7 cellular contexts compared by ENCODE assay signal in genomic region chrX:73914792-73915191, GRCh38.
A peak's percentile ranks its signal among the peaks of the same experiment; 100 is the strongest.
DNase-seq lines count a peak whose midpoint lies in the region; ATAC-seq, FAIRE-seq and TF ChIP-seq lines count a peak whose summit lies in the region.
"Not testable (repeated sequence)": the region's sequence is repeated elsewhere in the genome, so short reads cannot be mapped to it uniquely, and the experiment has no call there.

No MANE protein-coding gene starts in this region.

- not testable (repeated sequence) for TF ChIP-seq POLR2A in H1 (IDR thresholded peaks at IDR 0.05; ENCODE audit: control extremely low read depth in 1 of 2, low read depth in 2 of 2, low read length in 2 of 2)

- H2BK120ac ChIP-seq in H1 (replicated peaks; ENCODE audit: low read depth, low read length) = not testable (repeated sequence)

- not testable (repeated sequence) for H2BK5ac ChIP-seq in H1 (ENCODE audit: low read depth, low read length)

- not testable (repeated sequence) for TF ChIP-seq EP300 in H1 (IDR thresholded peaks at IDR 0.05; ENCODE audit: borderline replicate concordance in 1 of 2, low read depth in 2 of 2, low read length in 2 of 2)

- CTCF ChIA-PET in Caco-2 (lab: Charles Lee) = not testable (repeated sequence)
- CTCF ChIA-PET in H1 (lab: Charles Lee; ENCODE audit: partially characterized antibody) = interaction anchor here (0.7 kb wide), 1 partner anchor 1018 kb away, joined by 3 read pairs; no protein-coding TSS in a partner anchor

- H3K27me3 Mint-ChIP-seq in Caco-2 (ENCODE audit: insufficient read depth, unreplicated experiment); mesothelial cell of epicardium (ENCODE audit: low read depth); neural progenitor cell (ENCODE audit: insufficient read depth, low read depth): not testable (repeated sequence)

- H3K36me3 ChIP-seq in Caco-2 (ENCODE audit: control insufficient read depth, insufficient read depth, low read length); RWPE2 (ENCODE audit: low read depth); H1 (ENCODE audit: control insufficient read depth in 2 of 4, insufficient read depth in 4 of 4, low read length in 3 of 4); neural progenitor cell; smooth muscle cell (ENCODE audit: low read depth): not testable (repeated sequence)

- H3K56ac ChIP-seq in H1 (replicated peaks; ENCODE audit: insufficient read length, low read depth, low read length) = not testable (repeated sequence)

- not testable (repeated sequence) for H3K9ac ChIP-seq in H1 (replicated peaks in 1 of 4; ENCODE audit: extremely low read depth in 1 of 4, low read depth in 3 of 4, low read length in 3 of 4); neural progenitor cell; smooth muscle cell (ENCODE audit: low read depth)

- not testable (repeated sequence) for H4K20me1 ChIP-seq in H1 (replicated peaks in 1 of 2; ENCODE audit: control insufficient read depth in 1 of 2, insufficient read depth in 2 of 2, low read length in 2 of 2); neural progenitor cell (ENCODE audit: low read depth); smooth muscle cell (ENCODE audit: low read depth)

- not testable (repeated sequence) for H2BK15ac ChIP-seq in H1 (ENCODE audit: low read length)

- H3K79me1 ChIP-seq in H1 (ENCODE audit: low read depth, low read length) = not testable (repeated sequence)

- not testable (repeated sequence) for H2AK5ac ChIP-seq in H1 (ENCODE audit: low read depth, low read length)

- not testable (repeated sequence) for DNase-seq in Caco-2; HTR-8/SVneo (ENCODE audit: insufficient read length, low spot score); RWPE2 (ENCODE audit: low spot score); H1 (ENCODE audit: low read depth in 1 of 2, low spot score in 2 of 2); mesothelial cell of epicardium (ENCODE audit: low spot score in 2 of 2, unreplicated experiment in 2 of 2); neural progenitor cell (ENCODE audit: low spot score); smooth muscle cell (lab: John Stamatoyannopoulos, UW; ENCODE audit: unreplicated experiment)

- H3K27ac Mint-ChIP-seq in Caco-2 (ENCODE audit: unreplicated experiment) = peak overlapping the region; percentile 65
- H3K27ac Mint-ChIP-seq in mesothelial cell of epicardium = peak overlapping the region; percentile 95
- H3K27ac Mint-ChIP-seq in neural progenitor cell = peak overlapping the region; percentile 38

- 0 out of 2 replicates have a peak overlapping the region, but pooled peaks have one; percentile 18 for H2BK20ac ChIP-seq in H1 (ENCODE audit: low read length)

- H3K18ac ChIP-seq in H1 (ENCODE audit: extremely low read depth, low read length) = not testable (repeated sequence)

- peak overlapping the region; percentile 54 for H4K91ac ChIP-seq in H1 (replicated peaks; ENCODE audit: insufficient read length, low read length)

- not testable (repeated sequence) for H3K79me2 ChIP-seq in H1 (ENCODE audit: control insufficient read depth in 1 of 2, insufficient read depth in 2 of 2, low read length in 2 of 2); neural progenitor cell (ENCODE audit: low read depth); smooth muscle cell (ENCODE audit: low read depth)

- H3K23ac ChIP-seq in H1 (ENCODE audit: insufficient read length) = not testable (repeated sequence)

- H2BK12ac ChIP-seq in H1 (ENCODE audit: low read depth, low read length) = not testable (repeated sequence)

- not testable (repeated sequence) for H3K23me2 ChIP-seq in H1 (ENCODE audit: low read depth, low read length)

- H4K8ac ChIP-seq in H1 (ENCODE audit: extremely low read depth, insufficient read depth, low read length) = not testable (repeated sequence)

- H3F3A ChIP-seq in neural progenitor cell (ENCODE audit: low read depth) (peaks cover 23% of the 10 kb centered on the region), smooth muscle cell (ENCODE audit: low read depth) (peaks cover 20% of the 10 kb centered on the region)

- not testable (repeated sequence) for TF ChIP-seq RAD21 in H1 (IDR thresholded peaks at IDR 0.05 in 1 of 2, conservative IDR thresholded peaks at IDR 0.05 in 1 of 2; ENCODE audit: low read depth in 2 of 2, low read length in 2 of 2)

- H3K4me3 ChIP-seq in Caco-2 (ENCODE audit: low read depth, low read length); RWPE2 (ENCODE audit: severe bottlenecking); H1 (ENCODE audit: extremely low read depth in 1 of 4, insufficient read depth in 2 of 4, low read depth in 3 of 4, low read length in 4 of 4); neural progenitor cell; smooth muscle cell: not testable (repeated sequence)

- H3K4me1 Mint-ChIP-seq in Caco-2 (ENCODE audit: low read depth, unreplicated experiment) (peaks cover 17% of the 10 kb centered on the region), mesothelial cell of epicardium (peaks cover 53% of the 10 kb centered on the region), neural progenitor cell (peaks cover 38% of the 10 kb centered on the region)

- H3K27me3 ChIP-seq in Caco-2 (replicated peaks; ENCODE audit: control insufficient read depth, insufficient read depth, low read length); RWPE2 (ENCODE audit: insufficient read depth, poor library complexity, severe bottlenecking); H1 (replicated peaks in 1 of 4; ENCODE audit: control insufficient read depth in 3 of 4, extremely low read depth in 1 of 4, insufficient read depth in 3 of 4, low read length in 3 of 4); neural progenitor cell; smooth muscle cell (ENCODE audit: low read depth): not testable (repeated sequence)

- BruUV-seq in Caco-2 (replicated peaks; lab: Mats Ljungman, UMichigan) = not testable (repeated sequence)

- H2AFZ ChIP-seq in H1 (ENCODE audit: low read length); neural progenitor cell (replicated peaks); smooth muscle cell (ENCODE audit: low read depth): not testable (repeated sequence)

- H4K5ac ChIP-seq in H1 (ENCODE audit: insufficient read length, low read depth, low read length) = not testable (repeated sequence)

- H3K14ac ChIP-seq in H1 (ENCODE audit: insufficient read length) = not testable (repeated sequence)

- H3K4ac ChIP-seq in H1 (replicated peaks; ENCODE audit: insufficient read length, low read depth, low read length) = not testable (repeated sequence)

- not testable (repeated sequence) for TF ChIP-seq CTCF in Caco-2 (IDR thresholded peaks at IDR 0.05; ENCODE audit: insufficient read depth in 1 of 2, low read depth in 1 of 2, low read length in 1 of 2, severe bottlenecking in 1 of 2, unreplicated experiment in 1 of 2); RWPE2 (IDR thresholded peaks at IDR 0.05; ENCODE audit: poor library complexity, severe bottlenecking); H1 (IDR thresholded peaks at IDR 0.05; ENCODE audit: control extremely low read depth in 1 of 3, insufficient read depth in 1 of 3, low read depth in 1 of 3, low read length in 3 of 3); mesothelial cell of epicardium (IDR thresholded peaks at IDR 0.05; ENCODE audit: unreplicated experiment); neural progenitor cell (IDR thresholded peaks at IDR 0.05); smooth muscle cell (IDR thresholded peaks at IDR 0.05; ENCODE audit: borderline replicate concordance, insufficient read depth, poor library complexity, severe bottlenecking)

- H3K9me3 Mint-ChIP-seq in Caco-2 (ENCODE audit: unreplicated experiment); mesothelial cell of epicardium: not testable (repeated sequence)
- H3K9me3 Mint-ChIP-seq in neural progenitor cell = peaks cover 18% of the 10 kb centered on the region

- POLR2A ChIA-PET in Caco-2 (lab: Charles Lee); H1 (lab: Charles Lee; ENCODE audit: partially characterized antibody): not testable (repeated sequence)

- H3K9me3 ChIP-seq in Caco-2; RWPE2 (ENCODE audit: severe bottlenecking); H1 (ENCODE audit: insufficient read depth in 2 of 2, low read depth in 1 of 2, low read length in 1 of 2); neural progenitor cell (ENCODE audit: low read depth); smooth muscle cell (replicated peaks; ENCODE audit: low read depth): not testable (repeated sequence)

- H3K27ac ChIP-seq in RWPE2 (ENCODE audit: poor library complexity, severe bottlenecking) = peak overlapping the region; percentile 96
- not testable (repeated sequence) for H3K27ac ChIP-seq in H1 (ENCODE audit: low read depth, low read length); neural progenitor cell
- peak overlapping the region; percentile 3 for H3K27ac ChIP-seq in smooth muscle cell (ENCODE audit: low read depth)

- intact Hi-C loops in Caco-2 (cut with micrococcal nuclease; ENCODE audit: unreplicated experiment) = not testable (repeated sequence)

- peak; percentile 52 for FAIRE-seq in HTR-8/SVneo (lab: Jason Lieb, UNC)
- not testable (repeated sequence) for FAIRE-seq in H1 (lab: Jason Lieb, UNC)

- not testable (repeated sequence) for ATAC-seq in RWPE2 (ENCODE audit: low read depth)

- peaks cover 31% of the 10 kb centered on the region for H3K4me1 ChIP-seq in Caco-2
- peaks cover 22% of the 10 kb centered on the region for H3K4me1 ChIP-seq in RWPE2 (ENCODE audit: insufficient read depth, poor library complexity, severe bottlenecking)
- peaks cover 0 to 12% (median 2%) of the 10 kb centered on the region in 4 experiments; a peak in 1 of 7 replicates for H3K4me1 ChIP-seq in H1 (replicated peaks in 1 of 4; ENCODE audit: control insufficient read depth in 3 of 4, insufficient read depth in 4 of 4, low read length in 3 of 4)
- peaks cover 40% of the 10 kb centered on the region for H3K4me1 ChIP-seq in neural progenitor cell
- peaks cover 38% of the 10 kb centered on the region for H3K4me1 ChIP-seq in smooth muscle cell (ENCODE audit: low read depth)

- H3K36me3 Mint-ChIP-seq in Caco-2 (ENCODE audit: insufficient read depth, unreplicated experiment); mesothelial cell of epicardium; neural progenitor cell: not testable (repeated sequence)

- H3K4me3 Mint-ChIP-seq in Caco-2 (ENCODE audit: unreplicated experiment); mesothelial cell of epicardium; neural progenitor cell: not testable (repeated sequence)

- not testable (repeated sequence) for H3K4me2 ChIP-seq in H1 (ENCODE audit: insufficient read depth in 1 of 2, low read depth in 2 of 2, low read length in 2 of 2); neural progenitor cell; smooth muscle cell

Comparison
In these comparisons a context has a peak if more than half of its experiments do, and no peak if none do; other contexts are left out.
1. H3K27ac Mint-ChIP-seq: peak in every context shown above with its lines; median percentile 95 in mesothelial cell of epicardium; 65 in Caco-2; 38 in neural progenitor cell.